In the genomic region with DNA sequence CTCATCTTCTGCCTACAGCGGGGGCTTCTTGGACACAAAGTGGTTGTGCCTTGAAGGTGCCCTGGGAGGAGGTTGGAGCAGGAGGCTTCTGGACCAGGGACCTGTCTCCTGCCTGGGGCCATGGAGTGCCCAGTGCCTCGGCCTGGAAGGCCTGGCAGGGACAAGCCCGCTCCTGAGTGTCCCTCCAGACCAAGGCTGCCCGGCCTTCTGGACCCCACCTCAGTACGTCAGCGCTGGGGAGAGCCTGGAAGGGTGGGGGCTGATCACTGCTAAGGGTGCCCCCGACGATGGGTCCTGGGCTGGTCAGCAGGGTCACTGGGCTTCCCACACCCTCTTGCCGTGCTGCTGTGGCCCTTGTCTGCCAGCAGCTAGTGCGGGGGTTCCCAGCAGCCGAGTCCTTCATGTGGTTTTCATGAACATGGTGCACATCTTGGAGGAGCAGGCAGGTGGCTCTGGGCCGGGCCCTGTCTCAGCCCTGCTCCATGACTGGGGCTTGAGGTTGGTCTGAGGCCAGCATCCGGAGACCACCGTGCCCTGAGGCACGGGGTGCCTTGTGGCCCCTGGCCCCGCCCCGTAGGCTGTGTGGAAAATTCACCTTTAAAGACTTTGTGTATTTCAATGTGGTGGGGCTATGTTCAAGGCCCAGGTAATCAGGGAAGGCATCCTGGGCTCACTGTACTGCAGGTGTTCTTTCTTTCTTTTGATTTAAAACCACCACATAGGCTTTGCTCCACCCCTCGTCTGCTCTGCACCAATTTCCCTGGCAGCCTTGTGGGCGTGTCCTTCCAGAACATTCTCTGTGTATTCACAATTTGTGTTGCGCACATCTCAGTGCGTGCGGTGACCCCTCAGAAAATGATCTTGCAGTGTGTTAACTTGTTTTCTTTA, we compare ENCODE assay signal across 20 cellular contexts. TPM values are rescaled to one million over a fixed set of nuclear protein-coding genes. Genes with fewer than 3 reads are reported as not detected.
A peak's percentile ranks its signal among the peaks of the same experiment; 100 is the strongest.
DNase-seq lines count a peak whose midpoint lies in the region; ATAC-seq lines count a peak whose summit lies in the region.
"Had no signal": no experiment of that assay in that cellular context is flagged by ENCODE, and none has a peak within 500 bp of the region (broad histone marks: within the 10 kb centered on the region; RNA-seq: fewer than 3 reads in every experiment).

No MANE protein-coding gene starts in this region.

- H3K27me3 Mint-ChIP-seq in activated CD4-positive, alpha-beta T cell treated with anti-CD3 and anti-CD28 coated beads for 36 hours: no peaks in the 10 kb centered on the region
- H3K27me3 Mint-ChIP-seq in CD4-positive, alpha-beta memory T cell: no peaks in the 10 kb centered on the region
- no peaks in the 10 kb centered on the region for H3K27me3 Mint-ChIP-seq in naive thymus-derived CD8-positive, alpha-beta T cell
- H3K27me3 Mint-ChIP-seq: progenitor cell of endocrine pancreas had no signal

- intact Hi-C loops in activated CD4-positive, alpha-beta T cell treated with anti-CD3 and anti-CD28 coated beads for 36 hours (cut with DNase I, micrococcal nuclease): no loop called here
- intact Hi-C loops in CD4-positive, alpha-beta memory T cell (cut with micrococcal nuclease): no loop called here

- no peaks in the 10 kb centered on the region for H3K27me3 ChIP-seq in CD4-positive, alpha-beta memory T cell (ENCODE audit: insufficient read depth, low read length)
- H3K27me3 ChIP-seq: heart left ventricle, tibial artery had no signal

- H3K4me3 ChIP-seq in CD4-positive, alpha-beta memory T cell (ENCODE audit: low read length in 2 of 2): no peak overlapping the region
- H3K4me3 ChIP-seq: heart left ventricle, PC-9, tibial artery had no signal

- H3K4me3 Mint-ChIP-seq in activated CD4-positive, alpha-beta T cell treated with anti-CD3 and anti-CD28 coated beads for 36 hours: no peak overlapping the region
- no peak overlapping the region for H3K4me3 Mint-ChIP-seq in CD4-positive, alpha-beta memory T cell
- peak overlapping the region in 5 of 10 donors; percentile 42 to 72 (median 49) for H3K4me3 Mint-ChIP-seq in naive thymus-derived CD8-positive, alpha-beta T cell

- H3K36me3 ChIP-seq in CD4-positive, alpha-beta memory T cell (ENCODE audit: insufficient read depth, low read length): peaks cover 4% of the 10 kb centered on the region

- H3K4me1 ChIP-seq in CD4-positive, alpha-beta memory T cell (ENCODE audit: insufficient read depth, low read length): peaks cover 22% of the 10 kb centered on the region
- H3K4me1 ChIP-seq: tibial artery had no signal

- no peak overlapping the region for H3K27ac ChIP-seq in CD4-positive, alpha-beta memory T cell (ENCODE audit: low read depth, low read length)
- H3K27ac ChIP-seq in caudate nucleus (ENCODE audit: low read depth, low read length) (no peak overlapping the region), substantia nigra (ENCODE audit: low read depth, low read length, poor library complexity, severe bottlenecking) (no peak overlapping the region)
- H3K27ac ChIP-seq: 22Rv1, heart left ventricle, PC-9, tibial artery had no signal

- H3K36me3 Mint-ChIP-seq in activated CD4-positive, alpha-beta T cell treated with anti-CD3 and anti-CD28 coated beads for 36 hours (ENCODE audit: low read depth): peaks cover 22% of the 10 kb centered on the region
- peaks cover 10 to 34% of the 10 kb centered on the region in 2 donors for H3K36me3 Mint-ChIP-seq in CD4-positive, alpha-beta memory T cell
- peaks cover 7 to 13% of the 10 kb centered on the region in 2 donors for H3K36me3 Mint-ChIP-seq in activated naive CD4-positive, alpha-beta T cell treated with anti-CD3 and anti-CD28 coated beads, Interleukin-2, amount 50 U/mL, for 72 hours
- peaks cover 0 to 28% (median 6%) of the 10 kb centered on the region in 3 donors for H3K36me3 Mint-ChIP-seq in naive thymus-derived CD8-positive, alpha-beta T cell

- ATAC-seq in activated CD4-positive, alpha-beta T cell treated with anti-CD3 and anti-CD28 coated beads for 36 hours: peak; percentile 20
- peak; percentile 36 to 48 for ATAC-seq in activated naive CD4-positive, alpha-beta T cell treated with anti-CD3 and anti-CD28 coated beads, Interleukin-2, amount 50 U/mL, for 72 hours
- ATAC-seq in naive thymus-derived CD8-positive, alpha-beta T cell: peak; percentile 65 to 71
- no peak for ATAC-seq in HG02884 (IDR thresholded peaks at IDR 0.05; ENCODE audit: unreplicated experiment)
- ATAC-seq: heart left ventricle had no signal

- DNase-seq in activated CD4-positive, alpha-beta T cell treated with anti-CD3 and anti-CD28 coated beads for 36 hours: peak; percentile 41
- DNase-seq in activated CD4-positive, alpha-beta T cell treated with anti-CD3 and anti-CD28 coated beads, Interleukin-2, amount 50 U/mL, for 4 hours: no peak
- no peak for DNase-seq in CD4-positive, alpha-beta memory T cell
- no peak for DNase-seq in activated naive CD4-positive, alpha-beta T cell treated with anti-CD3 and anti-CD28 coated beads, Interleukin-2, amount 50 U/mL, for 72 hours (ENCODE audit: low spot score in 2 of 2)
- peak in 3 of 10 donors; percentile 27 to 37 (median 28) for DNase-seq in naive thymus-derived CD8-positive, alpha-beta T cell
- DNase-seq in caudate nucleus (lab: John Stamatoyannopoulos, UW): no peak
- DNase-seq in substantia nigra (lab: John Stamatoyannopoulos, UW): no peak
- DNase-seq: activated CD4-positive, alpha-beta T cell treated with anti-CD3 and anti-CD28 coated beads, Interleukin-2, amount 50 U/mL, for 1 hour; cerebellar nuclear complex; DMS79; heart left ventricle; midbrain; NCI-H2081 treated with DMSO at 0.1 percent for 48 hours; NCI-H446; PC-9; SIG-M5; tibial artery had no signal

- peak overlapping the region; percentile 51 for H3K27ac Mint-ChIP-seq in activated CD4-positive, alpha-beta T cell treated with anti-CD3 and anti-CD28 coated beads for 36 hours
- peak overlapping the region in 5 of 7 donors; percentile 25 to 82 (median 53) for H3K27ac Mint-ChIP-seq in CD4-positive, alpha-beta memory T cell
- peak overlapping the region; percentile 11 to 51 for H3K27ac Mint-ChIP-seq in activated naive CD4-positive, alpha-beta T cell treated with anti-CD3 and anti-CD28 coated beads, Interleukin-2, amount 50 U/mL, for 72 hours
- H3K27ac Mint-ChIP-seq in naive thymus-derived CD8-positive, alpha-beta T cell: peak overlapping the region; percentile 66 to 91 (median 80)
- H3K27ac Mint-ChIP-seq: progenitor cell of endocrine pancreas had no signal

- no peaks in the 10 kb centered on the region for H3K9me3 Mint-ChIP-seq in activated CD4-positive, alpha-beta T cell treated with anti-CD3 and anti-CD28 coated beads for 36 hours (ENCODE audit: low read depth)
- no peaks in the 10 kb centered on the region for H3K9me3 Mint-ChIP-seq in CD4-positive, alpha-beta memory T cell
- no peaks in the 10 kb centered on the region for H3K9me3 Mint-ChIP-seq in activated naive CD4-positive, alpha-beta T cell treated with anti-CD3 and anti-CD28 coated beads, Interleukin-2, amount 50 U/mL, for 72 hours
- H3K9me3 Mint-ChIP-seq in naive thymus-derived CD8-positive, alpha-beta T cell: no peaks in the 10 kb centered on the region

- POLR2A ChIA-PET in activated CD4-positive, alpha-beta T cell treated with anti-CD3 and anti-CD28 coated beads for 36 hours (lab: Charles Lee): no interaction called here
- POLR2A ChIA-PET in CD4-positive, alpha-beta memory T cell (lab: Charles Lee; ENCODE audit: partially characterized antibody): interaction anchor here (0.6 kb wide), 1 partner anchor 13 kb away, joined by 3 read pairs; no protein-coding TSS in a partner anchor
- POLR2A ChIA-PET in naive thymus-derived CD8-positive, alpha-beta T cell (lab: Charles Lee): interaction anchor here (0.6 to 1.2 kb wide), 2 partner anchors 17 to 34 kb away, joined by 3 to 8 read pairs; no protein-coding TSS in a partner anchor

- no peaks in the 10 kb centered on the region for H3K9me3 ChIP-seq in CD4-positive, alpha-beta memory T cell (ENCODE audit: control insufficient read depth in 1 of 2, low read length in 2 of 2)
- H3K9me3 ChIP-seq: heart left ventricle, tibial artery had no signal

- H3K4me1 Mint-ChIP-seq in activated CD4-positive, alpha-beta T cell treated with anti-CD3 and anti-CD28 coated beads for 36 hours: peaks cover 31% of the 10 kb centered on the region
- peaks cover 14 to 35% (median 20%) of the 10 kb centered on the region in 4 donors for H3K4me1 Mint-ChIP-seq in CD4-positive, alpha-beta memory T cell
- H3K4me1 Mint-ChIP-seq in naive thymus-derived CD8-positive, alpha-beta T cell: peaks cover 27 to 47% (median 41%) of the 10 kb centered on the region in 4 donors

- CTCF ChIA-PET in activated CD4-positive, alpha-beta T cell treated with anti-CD3 and anti-CD28 coated beads for 36 hours (lab: Charles Lee): interaction anchor here (0.9 kb wide), 1 partner anchor 172 kb away, joined by 3 read pairs; a partner anchor contains a TSS
- CTCF ChIA-PET in CD4-positive, alpha-beta memory T cell (lab: Charles Lee; ENCODE audit: partially characterized antibody): no interaction called here

RNA-seq across cellular contexts. Expression of a gene that starts 22.4 kb away (rescaled TPM):
- total RNA-seq in activated CD4-positive, alpha-beta T cell treated with anti-CD3 and anti-CD28 coated beads for 36 hours: 10 to 100 TPM; 65.0 to 75.4 TPM
- total RNA-seq in CD4-positive, alpha-beta memory T cell: 10 to 100 TPM; 62.2 to 64.1 TPM
- 1 to 10 TPM; 1.2 to 7.7 TPM for polyA plus RNA-seq in CD4-positive, alpha-beta memory T cell
- total RNA-seq in activated naive CD4-positive, alpha-beta T cell treated with anti-CD3 and anti-CD28 coated beads, Interleukin-2, amount 50 U/mL, for 72 hours: 10 to 100 TPM; 46.9 to 76.4 TPM
- total RNA-seq in naive thymus-derived CD8-positive, alpha-beta T cell: 10 to 100 TPM; 66.4 to 70.5 TPM
- 1 to 10 TPM; 4.5 to 5.8 (median 5.6) TPM for polyA plus RNA-seq in naive thymus-derived CD8-positive, alpha-beta T cell

RNA-seq across cellular contexts. Expression of a gene that starts 32.3 kb away (rescaled TPM):
- 10 to 100 TPM in 1 of 2 experiments, 1 to 10 TPM in 1; 9.7 to 10.2 TPM for total RNA-seq in activated CD4-positive, alpha-beta T cell treated with anti-CD3 and anti-CD28 coated beads for 36 hours
- 10 to 100 TPM; 30.1 to 41.0 TPM for total RNA-seq in CD4-positive, alpha-beta memory T cell
- 1 to 10 TPM; 2.4 to 4.8 TPM for polyA plus RNA-seq in CD4-positive, alpha-beta memory T cell
- 10 to 100 TPM; 12.5 to 33.4 TPM for total RNA-seq in activated naive CD4-positive, alpha-beta T cell treated with anti-CD3 and anti-CD28 coated beads, Interleukin-2, amount 50 U/mL, for 72 hours
- 10 to 100 TPM; 26.0 to 27.4 TPM for total RNA-seq in naive thymus-derived CD8-positive, alpha-beta T cell
- polyA plus RNA-seq in naive thymus-derived CD8-positive, alpha-beta T cell: 1 to 10 TPM; 2.5 to 3.9 (median 2.7) TPM

RNA-seq across cellular contexts. Expression of a gene that starts 46.3 kb away (rescaled TPM):
- 10 to 100 TPM; 16.4 to 22.5 TPM for total RNA-seq in activated CD4-positive, alpha-beta T cell treated with anti-CD3 and anti-CD28 coated beads for 36 hours
- 10 to 100 TPM; 52.4 to 53.7 TPM for total RNA-seq in CD4-positive, alpha-beta memory T cell
- 100 to 1,000 TPM in 1 of 2 donors, 10 to 100 TPM in 1; 80.1 to 125 TPM for polyA plus RNA-seq in CD4-positive, alpha-beta memory T cell
- 10 to 100 TPM; 20.7 to 42.8 TPM for total RNA-seq in activated naive CD4-positive, alpha-beta T cell treated with anti-CD3 and anti-CD28 coated beads, Interleukin-2, amount 50 U/mL, for 72 hours
- total RNA-seq in naive thymus-derived CD8-positive, alpha-beta T cell: 10 to 100 TPM; 56.7 to 59.3 TPM
- 100 to 1,000 TPM in 2 of 3 donors, 10 to 100 TPM in 1; 90.0 to 131 (median 119) TPM for polyA plus RNA-seq in naive thymus-derived CD8-positive, alpha-beta T cell
